12 cellular contexts compared by ENCODE assay signal in the genomic region with DNA sequence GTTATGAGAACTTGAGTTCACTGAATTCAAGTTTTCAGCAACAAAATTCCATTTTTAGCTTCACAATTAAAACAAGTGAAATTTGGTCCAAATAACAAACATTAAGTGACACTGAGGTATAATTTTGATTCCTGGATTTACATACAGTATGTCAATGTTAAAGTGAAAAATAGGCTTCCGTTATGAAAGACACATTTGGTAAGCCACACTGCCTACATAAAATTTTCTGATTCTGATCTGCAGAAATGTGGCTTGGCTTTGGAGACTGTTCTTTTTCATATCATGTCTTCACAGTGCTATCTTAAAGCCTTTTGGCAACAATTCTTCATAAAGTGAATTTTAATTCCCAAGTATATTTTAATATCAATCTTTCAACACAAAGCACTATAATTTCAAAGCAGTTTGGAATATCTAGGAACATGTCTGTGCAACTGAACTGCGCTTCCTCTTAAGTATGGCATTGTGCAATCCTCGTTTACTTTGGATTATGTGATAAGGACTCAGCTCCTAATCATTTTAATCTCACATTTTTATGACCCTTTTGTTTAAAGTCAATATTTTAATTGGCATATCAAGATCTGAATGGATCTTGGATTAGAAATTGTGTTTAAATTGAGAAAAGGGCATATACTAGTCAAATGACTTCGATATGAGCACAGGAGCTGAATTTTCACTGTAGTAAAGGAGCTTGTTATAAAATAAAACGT. TPM values are rescaled to one million over a fixed set of nuclear protein-coding genes. Genes with fewer than 3 reads are reported as not detected.
A peak's percentile ranks its signal among the peaks of the same experiment; 100 is the strongest.
DNase-seq lines count a peak whose midpoint lies in the region; ATAC-seq and TF ChIP-seq lines count a peak whose summit lies in the region.
"Had no signal": no experiment of that assay in that cellular context is flagged by ENCODE, and none has a peak within 500 bp of the region (broad histone marks: within the 10 kb centered on the region; RNA-seq: fewer than 3 reads in every experiment).

No MANE protein-coding gene starts in this region.

- TF ChIP-seq POLR2A in heart left ventricle (IDR thresholded peaks at IDR 0.05) = no peak

- peak overlapping the region; percentile 95 for H3K27ac Mint-ChIP-seq in T-helper 17 cell
- H3K27ac Mint-ChIP-seq: CD14-positive monocyte had no signal

- H3K36me3 Mint-ChIP-seq in T-helper 17 cell (ENCODE audit: low read depth) = peaks cover 3% of the 10 kb centered on the region

- no peaks in the 10 kb centered on the region for H3K27me3 Mint-ChIP-seq in T-helper 17 cell
- H3K27me3 Mint-ChIP-seq: central memory CD8-positive, alpha-beta T cell had no signal

- 59 to 68% (median 63%) methylated on average over 5 of the region's 5 CpGs for WGBS in heart left ventricle, 4 donors

- no peak overlapping the region for H3K4me3 Mint-ChIP-seq in T-helper 17 cell
- H3K4me3 Mint-ChIP-seq: CD14-positive monocyte; central memory CD8-positive, alpha-beta T cell had no signal

- H3K4me1 Mint-ChIP-seq in T-helper 17 cell = peaks cover 30% of the 10 kb centered on the region

- ATAC-seq in left ventricle myocardium superior (peak; percentile 42), heart left ventricle (no peak), T-helper 17 cell (peak; percentile 41), left colon (peak; percentile 99), HG03439 (IDR thresholded peaks at IDR 0.05; ENCODE audit: unreplicated experiment) (no peak), GM21526 (IDR thresholded peaks at IDR 0.05; ENCODE audit: low FRiP score, unreplicated experiment) (no peak)

- TF ChIP-seq CTCF in heart left ventricle (IDR thresholded peaks at IDR 0.05) = no peak

- peak overlapping the region in 3 of 12 donors; percentile 4 to 32 (median 18) for H3K27ac ChIP-seq in heart left ventricle

- no peak overlapping the region for H3K4me3 ChIP-seq in heart left ventricle

- intact Hi-C loops in left ventricle myocardium superior (cut with micrococcal nuclease) = no loop called here
- intact Hi-C loops in heart left ventricle (cut with DNase I) = no loop called here
- intact Hi-C loops in left colon (cut with DNase I, micrococcal nuclease) = no loop called here

- H3K36me3 ChIP-seq in heart left ventricle = peaks cover 0 to 11% (median 0%) of the 10 kb centered on the region in 9 donors

- DNase-seq in left ventricle myocardium superior = no peak
- DNase-seq in heart left ventricle = no peak
- no peak for DNase-seq in T-helper 17 cell
- no peak for DNase-seq in left colon
- DNase-seq in midbrain (lab: John Stamatoyannopoulos, UW) = no peak
- DNase-seq in HuH-7.5 (ENCODE audit: low spot score) = no peak
- DNase-seq: GDM1; stimulated activated CD8-positive, alpha-beta memory T cell treated with anti-CD3 and anti-CD28 coated beads, Interleukin-4, amount 100 ng/mL, for 48 hours had no signal

- H3K4me1 ChIP-seq in heart left ventricle = peaks cover 0 to 40% (median 37%) of the 10 kb centered on the region in 12 donors

- peaks cover 0 to 11% (median 2%) of the 10 kb centered on the region in 12 donors for H3K9me3 ChIP-seq in heart left ventricle
- no peaks in the 10 kb centered on the region for H3K9me3 ChIP-seq in T-helper 17 cell (ENCODE audit: control insufficient read depth, low read length, poor library complexity, severe bottlenecking)

- H3K27me3 ChIP-seq in heart left ventricle = no peaks in the 10 kb centered on the region

RNA-seq across cellular contexts. Expression of gene RBMS1, which starts 60.0 kb away (rescaled TPM):
- total RNA-seq in left ventricle myocardium superior (60.8 TPM), heart left ventricle (100 to 1,000 TPM in 1 of 9 donors, 10 to 100 TPM in 8; 44.2 to 102 (median 61.5) TPM), T-helper 17 cell (100 to 1,000 TPM; 108 to 110 TPM), left colon (10 to 100 TPM in 1 of 2 donors, 1 to 10 TPM in 1; 7.5 to 18.6 TPM)
- 10 to 100 TPM; 32.4 to 38.1 TPM for polyA plus RNA-seq in heart left ventricle

Comparison
In these comparisons a context has a peak if more than half of its experiments do, and no peak if none do; other contexts are left out.
1. ATAC-seq: peak in left ventricle myocardium superior (single experiment), T-helper 17 cell (single experiment) and left colon (single experiment); none in heart left ventricle (0 of 4), HG03439 (single experiment) and GM21526 (single experiment).